Comparison of ENCODE assay signal across 8 cellular contexts in genomic region chr4:56424697-56425514, GRCh38. TPM values are rescaled to one million over a fixed set of nuclear protein-coding genes. Genes with fewer than 3 reads are reported as not detected.
DNase-seq lines count a peak whose midpoint lies in the region; ATAC-seq and TF ChIP-seq lines count a peak whose summit lies in the region.

No MANE protein-coding gene starts in this region.

- no peaks in the 10 kb centered on the region for H3K36me3 ChIP-seq in CD4-positive, alpha-beta memory T cell (ENCODE audit: insufficient read depth, low read length)
- peaks cover 0 to 2% of the 10 kb centered on the region in 2 experiments; a peak in 1 of 3 replicates for H3K36me3 ChIP-seq in HEK293 (ENCODE audit: control insufficient read depth in 2 of 2, insufficient read depth in 1 of 2, low read length in 2 of 2)
- no peaks in the 10 kb centered on the region for H3K36me3 ChIP-seq in psoas muscle (ENCODE audit: insufficient read depth in 1 of 2, low read depth in 1 of 2)

- no peak overlapping the region for H3K4me3 Mint-ChIP-seq in CD4-positive, alpha-beta memory T cell
- H3K4me3 Mint-ChIP-seq in WTC11: peak overlapping the region; percentile 49; the same call in 1 of the 2 replicates

- H3K9me3 ChIP-seq in CD4-positive, alpha-beta memory T cell (ENCODE audit: control insufficient read depth in 1 of 2, low read length in 2 of 2): no peaks in the 10 kb centered on the region
- H3K9me3 ChIP-seq in HEK293 (ENCODE audit: control insufficient read depth, insufficient read depth, low read depth, low read length) (no peaks in the 10 kb centered on the region), psoas muscle (no peaks in the 10 kb centered on the region)

- intact Hi-C loops in CD4-positive, alpha-beta memory T cell (cut with micrococcal nuclease): loop anchor here (1.0 kb wide), 3 partner anchors 119 to 411 kb away; no protein-coding TSS in a partner anchor
- intact Hi-C loops in psoas muscle (cut with DNase I): loop anchor here (2.0 to 10.0 kb wide), 3 partner anchors 380 to 412 kb away; no protein-coding TSS in a partner anchor

- H3K9me3 Mint-ChIP-seq in CD4-positive, alpha-beta memory T cell: no peaks in the 10 kb centered on the region
- H3K9me3 Mint-ChIP-seq in WTC11: peaks cover 20% of the 10 kb centered on the region

- H3K4me3 ChIP-seq in CD4-positive, alpha-beta memory T cell (ENCODE audit: low read length in 2 of 2): no peak overlapping the region
- no peak overlapping the region for H3K4me3 ChIP-seq in HEK293 (ENCODE audit: low read depth, low read length)
- H3K4me3 ChIP-seq in psoas muscle: no peak overlapping the region

- CTCF ChIA-PET in CD4-positive, alpha-beta memory T cell (lab: Charles Lee; ENCODE audit: partially characterized antibody): interaction anchor here (0.6 to 6.2 kb wide), 28 partner anchors 10 to 567 kb away, joined by 3 to 101 read pairs (median 5); partner anchors contain the start of genes AASDH, PAICS and PPAT
- CTCF ChIA-PET in HEK293 (lab: Yijun Ruan, JAX) (interaction anchor here (0.6 to 3.9 kb wide), 10 partner anchors 9 to 411 kb away, joined by 3 to 19 read pairs (median 4); partner anchors contain the start of gene PAICS), WTC11 (lab: Charles Lee) (interaction anchor here (0.7 to 2.7 kb wide), 7 partner anchors 9 to 38 kb away, joined by 3 to 16 read pairs (median 4); partner anchors contain the start of genes AASDH, PAICS and PPAT)

- no peaks in the 10 kb centered on the region for H3K4me1 ChIP-seq in CD4-positive, alpha-beta memory T cell (ENCODE audit: insufficient read depth, low read length)
- H3K4me1 ChIP-seq in HEK293 (ENCODE audit: control insufficient read depth, insufficient read depth, low read length) (0 out of 2 replicates have a peak, but pooled peaks cover 4% of the 10 kb centered on the region), foreskin keratinocyte (peaks cover 12% of the 10 kb centered on the region), psoas muscle (no peaks in the 10 kb centered on the region)

- H3K27ac Mint-ChIP-seq in CD4-positive, alpha-beta memory T cell: no peak overlapping the region
- H3K27ac Mint-ChIP-seq in WTC11: peak overlapping the region; percentile 75; the same call in 1 of the 2 replicates

- no peaks in the 10 kb centered on the region for H3K27me3 ChIP-seq in CD4-positive, alpha-beta memory T cell (ENCODE audit: insufficient read depth, low read length)
- H3K27me3 ChIP-seq in foreskin keratinocyte (no peaks in the 10 kb centered on the region), psoas muscle (ENCODE audit: insufficient read depth in 3 of 3, low read length in 2 of 3) (no peaks in the 10 kb centered on the region)

- H3K27me3 Mint-ChIP-seq in CD4-positive, alpha-beta memory T cell: no peaks in the 10 kb centered on the region
- H3K27me3 Mint-ChIP-seq in WTC11 (ENCODE audit: low read depth): no peaks in the 10 kb centered on the region

- H3K4me1 Mint-ChIP-seq in CD4-positive, alpha-beta memory T cell: peaks cover 0 to 7% (median 4%) of the 10 kb centered on the region in 4 donors
- H3K4me1 Mint-ChIP-seq in WTC11: peaks cover 40% of the 10 kb centered on the region

- DNase-seq in CD4-positive, alpha-beta memory T cell: peak in 4 of 5 donors; percentile 45 to 54 (median 48)
- DNase-seq in WTC11 (ENCODE audit: low spot score): no peak
- DNase-seq in foreskin keratinocyte: no peak
- no peak for DNase-seq in psoas muscle
- no peak for DNase-seq in SKM-1 treated with dmso at 0.1 percent for 144 hours (lab: John Stamatoyannopoulos, UW; ENCODE audit: unreplicated experiment)
- no peak for DNase-seq in NCI-H2196 (lab: John Stamatoyannopoulos, UW; ENCODE audit: unreplicated experiment)

- H3K27ac ChIP-seq in CD4-positive, alpha-beta memory T cell (ENCODE audit: low read depth, low read length): no peak overlapping the region
- no peak overlapping the region for H3K27ac ChIP-seq in HEK293 (ENCODE audit: extremely low read depth, low read depth, low read length)
- no peak overlapping the region for H3K27ac ChIP-seq in foreskin keratinocyte
- H3K27ac ChIP-seq in psoas muscle: no peak overlapping the region

- POLR2A ChIA-PET in CD4-positive, alpha-beta memory T cell (lab: Charles Lee; ENCODE audit: partially characterized antibody): interaction anchor here (1.2 to 4.0 kb wide), 3 partner anchors 11 to 412 kb away, joined by 3 to 25 read pairs (median 4); partner anchors contain the start of genes AASDH, PAICS and PPAT
- POLR2A ChIA-PET in HEK293 (lab: Yijun Ruan, JAX) (interaction anchor here (1.7 kb wide), 1 partner anchor 10 kb away, joined by 5 read pairs; the partner anchor contains the start of gene PPAT), WTC11 (lab: Charles Lee) (interaction anchor here (0.6 to 2.6 kb wide), 4 partner anchors 9 to 48 kb away, joined by 3 to 23 read pairs (median 6); partner anchors contain the start of genes AASDH, PAICS and PPAT)

- ATAC-seq in WTC11 (no peak), foreskin keratinocyte (peak; percentile 32), psoas muscle (peak in 2 of 4 donors; percentile 53 to 71), HG03342 (IDR thresholded peaks at IDR 0.05; ENCODE audit: unreplicated experiment) (no peak)

- H3K36me3 Mint-ChIP-seq in CD4-positive, alpha-beta memory T cell: no peaks in the 10 kb centered on the region
- peaks cover 31% of the 10 kb centered on the region for H3K36me3 Mint-ChIP-seq in WTC11

- TF ChIP-seq CTCF in HEK293 (tag by site-specific recombination; IDR thresholded peaks at IDR 0.05) (no peak), WTC11 (IDR thresholded peaks at IDR 0.05) (peak; percentile 39; the same call in 1 of the 2 replicates), foreskin keratinocyte (conservative IDR thresholded peaks at IDR 0.05) (peak; percentile 65), psoas muscle (IDR thresholded peaks at IDR 0.05) (peak; percentile 68)

- WGBS in psoas muscle, 3 donors: 59 to 70% (median 62%) methylated on average over 5 of the region's 5 CpGs

TF ChIP-seq in HEK293, 187 proteins besides CTCF, POLR2A, EP300 and RAD21 (continues in another document):
- TF ChIP-seq ZNF654 (tag by site-specific recombination; IDR thresholded peaks at IDR 0.05; ENCODE audit: low read depth): peak; percentile 24
- no peak for TF ChIP-seq ZNF501 (tag by site-specific recombination; IDR thresholded peaks at IDR 0.05)

TF ChIP-seq in WTC11, 78 proteins besides CTCF, POLR2A, EP300 and RAD21:
- TF ChIP-seq, protein P1, sequence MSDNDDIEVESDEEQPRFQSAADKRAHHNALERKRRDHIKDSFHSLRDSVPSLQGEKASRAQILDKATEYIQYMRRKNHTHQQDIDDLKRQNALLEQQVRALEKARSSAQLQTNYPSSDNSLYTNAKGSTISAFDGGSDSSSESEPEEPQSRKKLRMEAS (CRISPR knock-in tag; IDR thresholded peaks at IDR 0.05): no peak
- no peak for TF ChIP-seq NFE2L1 (CRISPR knock-in tag; IDR thresholded peaks at IDR 0.05)
- TF ChIP-seq, protein P2, sequence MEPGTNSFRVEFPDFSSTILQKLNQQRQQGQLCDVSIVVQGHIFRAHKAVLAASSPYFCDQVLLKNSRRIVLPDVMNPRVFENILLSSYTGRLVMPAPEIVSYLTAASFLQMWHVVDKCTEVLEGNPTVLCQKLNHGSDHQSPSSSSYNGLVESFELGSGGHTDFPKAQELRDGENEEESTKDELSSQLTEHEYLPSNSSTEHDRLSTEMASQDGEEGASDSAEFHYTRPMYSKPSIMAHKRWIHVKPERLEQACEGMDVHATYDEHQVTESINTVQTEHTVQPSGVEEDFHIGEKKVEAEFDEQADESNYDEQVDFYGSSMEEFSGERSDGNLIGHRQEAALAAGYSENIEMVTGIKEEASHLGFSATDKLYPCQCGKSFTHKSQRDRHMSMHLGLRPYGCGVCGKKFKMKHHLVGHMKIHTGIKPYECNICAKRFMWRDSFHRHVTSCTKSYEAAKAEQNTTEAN (CRISPR knock-in tag; IDR thresholded peaks at IDR 0.05): no peak

RNA-seq across cellular contexts. Expression of gene PPAT, which starts 10.5 kb away (rescaled TPM):
- 10 to 100 TPM; 15.1 to 15.7 TPM for total RNA-seq in CD4-positive, alpha-beta memory T cell
- 10 to 100 TPM in 1 of 2 donors, 1 to 10 TPM in 1; 7.0 to 11.6 TPM for polyA plus RNA-seq in CD4-positive, alpha-beta memory T cell
- total RNA-seq in WTC11 (2021) (83.4 to 91.0 TPM (median 89.0 TPM) in 3 replicates), foreskin keratinocyte (22.9 and 27.6 TPM in 2 replicates), psoas muscle (1 to 10 TPM; 5.0 to 8.1 (median 6.6) TPM)
- polyA plus RNA-seq in foreskin keratinocyte (7.0 and 9.7 TPM in 2 replicates), psoas muscle (1 to 10 TPM; 1.8 to 8.1 (median 3.7) TPM)

RNA-seq across cellular contexts. Expression of gene PAICS, which starts 11.2 kb away (rescaled TPM):
- 10 to 100 TPM; 21.7 to 24.5 TPM for total RNA-seq in CD4-positive, alpha-beta memory T cell
- 10 to 100 TPM; 23.8 to 42.4 TPM for polyA plus RNA-seq in CD4-positive, alpha-beta memory T cell
- 412 to 435 TPM (median 421 TPM) in 3 replicates for total RNA-seq in WTC11 (2021)
- total RNA-seq in foreskin keratinocyte: 141 and 157 TPM in 2 replicates
- 99.2 and 131 TPM in 2 replicates for polyA plus RNA-seq in foreskin keratinocyte
- total RNA-seq in psoas muscle: 10 to 100 TPM; 26.9 to 59.6 (median 36.5) TPM
- polyA plus RNA-seq in psoas muscle: 10 to 100 TPM; 33.9 to 66.9 (median 34.2) TPM

RNA-seq across cellular contexts. Expression of gene AASDH, which starts 37.6 kb away (rescaled TPM):
- 10 to 100 TPM; 19.2 to 23.7 TPM for total RNA-seq in CD4-positive, alpha-beta memory T cell
- 10 to 100 TPM; 19.4 to 20.0 TPM for polyA plus RNA-seq in CD4-positive, alpha-beta memory T cell
- 12.6 to 15.6 TPM (median 14.6 TPM) in 3 replicates for total RNA-seq in WTC11 (2021)
- 9.0 and 10.6 TPM in 2 replicates for total RNA-seq in foreskin keratinocyte
- 3.5 and 3.7 TPM in 2 replicates for polyA plus RNA-seq in foreskin keratinocyte
- 1 to 10 TPM; 4.5 to 6.9 (median 5.9) TPM for total RNA-seq in psoas muscle
- 1 to 10 TPM; 2.1 to 6.8 (median 3.5) TPM for polyA plus RNA-seq in psoas muscle

RNA-seq across cellular contexts. Expression of gene SRP72, which starts 42.5 kb away (rescaled TPM):
- 100 to 1,000 TPM; 104 to 107 TPM for total RNA-seq in CD4-positive, alpha-beta memory T cell
- 100 to 1,000 TPM; 148 to 165 TPM for polyA plus RNA-seq in CD4-positive, alpha-beta memory T cell
- total RNA-seq in WTC11 (2021) (113 to 138 TPM (median 116 TPM) in 3 replicates), foreskin keratinocyte (120 and 122 TPM in 2 replicates), psoas muscle (10 to 100 TPM; 38.4 to 68.0 (median 59.9) TPM)
- polyA plus RNA-seq in foreskin keratinocyte (61.9 and 68.4 TPM in 2 replicates), psoas muscle (10 to 100 TPM; 32.7 to 47.2 (median 40.3) TPM)

Comparison
In these comparisons a context has a peak if more than half of its experiments do, and no peak if none do; other contexts are left out.
1. DNase-seq: peak in CD4-positive, alpha-beta memory T cell (4 of 5); none in WTC11 (single experiment), foreskin keratinocyte (0 of 2), psoas muscle (0 of 2), SKM-1 treated with dmso at 0.1 percent for 144 hours (single experiment) and NCI-H2196 (single experiment).